ENCODE assay signal across 13 cellular contexts in genomic region chr6:112710710-112711109, GRCh38.
DNase-seq lines count a peak whose midpoint lies in the region; TF ChIP-seq lines count a peak whose summit lies in the region.
"Had no signal": no experiment of that assay in that cellular context is flagged by ENCODE, and none has a peak within 500 bp of the region (broad histone marks: within the 10 kb centered on the region; RNA-seq: fewer than 3 reads in every experiment).

No MANE protein-coding gene starts in this region.

- no peak overlapping the region for H2AK5ac ChIP-seq in trophoblast cell (ENCODE audit: low read length)

- DNase-seq in HPDE6-E6E7 (ENCODE audit: extremely low spot score) (peak; percentile 7), PC-9 (no peak), epithelial cell of prostate (ENCODE audit: low read depth, low spot score) (peak; percentile 6), trophoblast cell (peak; percentile 38 to 75), LoVo (ENCODE audit: low spot score) (no peak), H7 (no peak)
- DNase-seq in stimulated activated naive CD4-positive, alpha-beta T cell (lab: John Stamatoyannopoulos, UW), result no peak
- DNase-seq: Calu3; CD8-positive, alpha-beta T cell; DMS79 treated with DMSO at 0.1 percent for 48 hours; GF-D8 had no signal

- H3K4me1 ChIP-seq in PC-9 (replicated peaks; ENCODE audit: insufficient read depth) (no peaks in the 10 kb centered on the region), trophoblast cell (ENCODE audit: control insufficient read depth in 1 of 2, insufficient read depth in 2 of 2, low read length in 2 of 2) (no peaks in the 10 kb centered on the region)
- H3K4me1 ChIP-seq: BLaER1 treated with 17β-estradiol and CSF1 and Interleukin-3, amounts not matched to agents 10 nM and 100 nM; HAP-1 had no signal

- no TSS peak for BruUV-seq in PC-9 (replicated peaks; lab: Mats Ljungman, UMichigan)

- no peak overlapping the region for H4K8ac ChIP-seq in trophoblast cell (ENCODE audit: low read depth, low read length)

- H3K79me2 ChIP-seq in PC-9 (ENCODE audit: low read depth) (no peaks in the 10 kb centered on the region), trophoblast cell (ENCODE audit: control insufficient read depth, insufficient read depth, low read length, poor library complexity) (no peaks in the 10 kb centered on the region)

- no peaks in the 10 kb centered on the region for H3K36me3 ChIP-seq in PC-9 (ENCODE audit: low read depth)
- no peaks in the 10 kb centered on the region for H3K36me3 ChIP-seq in trophoblast cell (ENCODE audit: control insufficient read depth in 1 of 2, insufficient read depth in 2 of 2, low read length in 2 of 2)
- H3K36me3 ChIP-seq in H7 (replicated peaks; ENCODE audit: control insufficient read depth, insufficient read depth, low read length), result no peaks in the 10 kb centered on the region
- H3K36me3 ChIP-seq: BLaER1 treated with 17β-estradiol and CSF1 and Interleukin-3, amounts not matched to agents 10 nM and 100 nM; HAP-1 had no signal

- H3K4me2 ChIP-seq in PC-9 (no peak overlapping the region), trophoblast cell (ENCODE audit: low read length) (no peak overlapping the region)
- H3K4me2 ChIP-seq: BLaER1 treated with 17β-estradiol and CSF1 and Interleukin-3, amounts not matched to agents 10 nM and 100 nM had no signal

- no peak overlapping the region for H3K4ac ChIP-seq in trophoblast cell (ENCODE audit: low read depth, low read length)

- no peak overlapping the region for H2BK12ac ChIP-seq in trophoblast cell (ENCODE audit: low read length)

- intact Hi-C loops in PC-9 (cut with micrococcal nuclease; ENCODE audit: unreplicated experiment), result no loop called here

- POLR2A ChIA-PET in PC-9 (lab: Charles Lee; ENCODE audit: unreplicated experiment), result no interaction called here

- CTCF ChIA-PET in PC-9 (lab: Charles Lee), result no interaction called here

- no peak overlapping the region for H3K14ac ChIP-seq in trophoblast cell (ENCODE audit: low read length)

- H2AFZ ChIP-seq in PC-9 (0 out of 2 replicates have a peak overlapping the region, but pooled peaks have one; percentile 0), trophoblast cell (ENCODE audit: insufficient read depth, low read length, poor library complexity) (no peak overlapping the region)

- no peak overlapping the region for H3K23ac ChIP-seq in trophoblast cell (ENCODE audit: low read length)

- H3K27ac ChIP-seq in PC-9 (no peak overlapping the region), epithelial cell of prostate (no peak overlapping the region), trophoblast cell (ENCODE audit: low read depth, low read length) (no peak overlapping the region)
- H3K27ac ChIP-seq: BLaER1 treated with 17β-estradiol and CSF1 and Interleukin-3, amounts not matched to agents 10 nM and 100 nM had no signal

- no peaks in the 10 kb centered on the region for H3K79me1 ChIP-seq in trophoblast cell (ENCODE audit: low read length)

- no peak overlapping the region for H3K4me3 ChIP-seq in PC-9
- no peak overlapping the region for H3K4me3 ChIP-seq in trophoblast cell (ENCODE audit: low read depth, low read length)
- no peak overlapping the region for H3K4me3 ChIP-seq in H7 (ENCODE audit: insufficient read depth, low read depth, low read length)
- H3K4me3 ChIP-seq: BLaER1 treated with 17β-estradiol and CSF1 and Interleukin-3, amounts not matched to agents 10 nM and 100 nM; HAP-1 had no signal

- H3K9ac ChIP-seq in trophoblast cell (ENCODE audit: low read length), result no peak overlapping the region
- H3K9ac ChIP-seq: BLaER1 treated with 17β-estradiol and CSF1 and Interleukin-3, amounts not matched to agents 10 nM and 100 nM had no signal

- H3K9me3 ChIP-seq in PC-9 (ENCODE audit: insufficient read depth, low read depth), result no peaks in the 10 kb centered on the region
- no peaks in the 10 kb centered on the region for H3K9me3 ChIP-seq in trophoblast cell (ENCODE audit: insufficient read depth, low read depth, low read length)
- H3K9me3 ChIP-seq: BLaER1 treated with 17β-estradiol and CSF1 and Interleukin-3, amounts not matched to agents 10 nM and 100 nM; HAP-1 had no signal

- no peak overlapping the region for H4K91ac ChIP-seq in trophoblast cell (ENCODE audit: low read depth, low read length)

- H3K9me2 ChIP-seq in PC-9 (ENCODE audit: insufficient read depth), result no peaks in the 10 kb centered on the region

- H4K12ac ChIP-seq in trophoblast cell (ENCODE audit: low read depth, low read length), result no peak overlapping the region

- no peak overlapping the region for H3K18ac ChIP-seq in trophoblast cell (ENCODE audit: low read length)

- no peak for TF ChIP-seq CTCF in PC-9 (conservative IDR thresholded peaks at IDR 0.05)

- no CpG with 5 or more reads among the region's 2 CpGs for WGBS in trophoblast cell (ENCODE audit: extremely low coverage, insufficient coverage, insufficient read length)

- H4K20me1 ChIP-seq in PC-9 (ENCODE audit: insufficient read depth), result no peaks in the 10 kb centered on the region
- H4K20me1 ChIP-seq: BLaER1 treated with 17β-estradiol and CSF1 and Interleukin-3, amounts not matched to agents 10 nM and 100 nM had no signal

- H2BK120ac ChIP-seq in trophoblast cell (ENCODE audit: insufficient read depth, low read length, poor library complexity), result no peak overlapping the region

- no peak overlapping the region for H2BK5ac ChIP-seq in trophoblast cell (ENCODE audit: low read depth, low read length, poor library complexity)

- no peaks in the 10 kb centered on the region for H3F3A ChIP-seq in PC-9 (ENCODE audit: insufficient read depth, low read depth)

- H3K27me3 ChIP-seq in PC-9 (ENCODE audit: insufficient read depth, low read depth), result no peaks in the 10 kb centered on the region
- H3K27me3 ChIP-seq in trophoblast cell (ENCODE audit: insufficient read depth, low read length), result no peaks in the 10 kb centered on the region
- H3K27me3 ChIP-seq in H7 (ENCODE audit: control insufficient read depth, insufficient read depth, low read length), result no peaks in the 10 kb centered on the region
- H3K27me3 ChIP-seq: BLaER1 treated with 17β-estradiol and CSF1 and Interleukin-3, amounts not matched to agents 10 nM and 100 nM had no signal

Comparison
In these comparisons a context has a peak if more than half of its experiments do, and no peak if none do; other contexts are left out.
1. DNase-seq: peak in HPDE6-E6E7 (single experiment), epithelial cell of prostate (single experiment) and trophoblast cell (2 of 2); none in PC-9 (0 of 2), LoVo (single experiment), stimulated activated naive CD4-positive, alpha-beta T cell (0 of 6) and H7 (single experiment).